In the genomic region with DNA sequence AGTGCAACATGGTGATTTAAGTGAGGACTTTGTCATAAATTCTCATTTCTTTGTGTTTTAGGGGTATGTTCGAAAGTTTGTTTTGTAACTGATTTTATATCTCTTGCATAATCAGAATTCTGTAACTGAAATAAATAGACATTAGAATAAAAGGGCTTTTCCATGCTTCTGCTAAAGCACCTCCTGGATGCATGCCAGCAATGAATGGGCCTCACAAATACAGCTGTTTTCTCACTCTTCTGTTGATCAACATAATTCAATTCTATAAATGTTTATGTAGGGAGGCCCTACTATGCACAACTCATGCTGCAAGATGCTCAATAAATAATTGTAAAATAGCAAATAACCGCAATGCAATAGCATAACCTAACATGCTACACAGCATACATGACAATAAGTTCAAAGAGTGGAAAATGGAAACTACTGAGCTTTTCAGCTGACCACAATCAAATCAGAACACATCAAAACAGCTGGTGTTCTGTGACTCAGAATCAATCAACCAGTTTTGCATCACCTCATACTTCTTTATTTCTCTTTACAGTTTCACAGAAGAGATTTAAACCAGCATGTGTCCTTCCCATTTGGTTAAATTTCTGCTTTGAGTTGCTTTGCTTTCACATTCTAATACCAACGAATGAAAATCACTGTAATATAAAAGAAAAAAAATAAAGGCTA, we compare ENCODE assay signal across 19 cellular contexts. TPM values are rescaled to one million over a fixed set of nuclear protein-coding genes. Genes with fewer than 3 reads are reported as not detected.
A peak's percentile ranks its signal among the peaks of the same experiment; 100 is the strongest.
DNase-seq lines count a peak whose midpoint lies in the region; ATAC-seq and TF ChIP-seq lines count a peak whose summit lies in the region.
"Had no signal": no experiment of that assay in that cellular context is flagged by ENCODE, and none has a peak within 500 bp of the region (broad histone marks: within the 10 kb centered on the region; RNA-seq: fewer than 3 reads in every experiment).

No MANE protein-coding gene starts in this region.

- no peaks in the 10 kb centered on the region for H3K9me3 ChIP-seq in OCI-LY3 (ENCODE audit: insufficient read depth, low read length)
- H3K9me3 ChIP-seq: A549 had no signal

- no peaks in the 10 kb centered on the region for H3K27me3 ChIP-seq in OCI-LY3 (ENCODE audit: low read depth, low read length)

- TF ChIP-seq CTCF in OCI-LY3 (IDR thresholded peaks at IDR 0.05; ENCODE audit: low read depth, low read length) (no peak), Calu3 (IDR thresholded peaks at IDR 0.05; ENCODE audit: unreplicated experiment) (no peak)

- intact Hi-C loops in Calu3 (cut with micrococcal nuclease; ENCODE audit: unreplicated experiment): no loop called here

- no peak overlapping the region for H3K27ac Mint-ChIP-seq in Calu3 (ENCODE audit: unreplicated experiment)

- no peak overlapping the region for H3K4me3 Mint-ChIP-seq in Calu3 (ENCODE audit: low read depth, unreplicated experiment)

- 0 out of 2 replicates have a peak overlapping the region, but pooled peaks have one; percentile 2 for H3K27ac ChIP-seq in OCI-LY3 (ENCODE audit: low read length)
- H3K27ac ChIP-seq: A549, C4-2B, GM23248, PC-9, SK-N-MC had no signal

- H3K9me3 Mint-ChIP-seq in Calu3 (ENCODE audit: low read depth, unreplicated experiment): no peaks in the 10 kb centered on the region

- peaks cover 25% of the 10 kb centered on the region for H3K4me1 ChIP-seq in OCI-LY3 (ENCODE audit: low read length)
- H3K4me1 ChIP-seq: A549 had no signal

- 0 out of 2 replicates have a peak overlapping the region, but pooled peaks have one; percentile 3 for H3K4me2 ChIP-seq in OCI-LY3 (ENCODE audit: low read length)
- H3K4me2 ChIP-seq: A549, PC-9 had no signal

- no peaks in the 10 kb centered on the region for H4K20me1 ChIP-seq in OCI-LY3 (ENCODE audit: insufficient read depth, low read length)

- no peak overlapping the region for H3K9ac ChIP-seq in OCI-LY3 (ENCODE audit: low read length)
- H3K9ac ChIP-seq: GM23248 had no signal

- no peaks in the 10 kb centered on the region for H3K36me3 Mint-ChIP-seq in Calu3 (ENCODE audit: insufficient read depth, unreplicated experiment)

- CTCF ChIA-PET in Calu3 (lab: Charles Lee): interaction anchor here (0.7 kb wide), 1 partner anchor 1127 kb away, joined by 4 read pairs; no protein-coding TSS in a partner anchor

- no peaks in the 10 kb centered on the region for H3K4me1 Mint-ChIP-seq in Calu3 (ENCODE audit: low read depth, unreplicated experiment)

- peaks cover 9% of the 10 kb centered on the region for H3K36me3 ChIP-seq in OCI-LY3 (replicated peaks; ENCODE audit: low read depth, low read length)

- H3K4me3 ChIP-seq in OCI-LY3 (ENCODE audit: low read length): no peak overlapping the region
- H3K4me3 ChIP-seq: A549, GM23248, PC-9, SK-N-MC had no signal

- ATAC-seq in GM18519 (IDR thresholded peaks at IDR 0.05; ENCODE audit: low FRiP score, unreplicated experiment): no peak
- ATAC-seq: A549, HCT116 had no signal

- H3K79me2 ChIP-seq in OCI-LY3 (ENCODE audit: low read length): no peaks in the 10 kb centered on the region

- DNase-seq in NCI-H510A treated with DMSO at 0.1 percent for 48 hours (lab: John Stamatoyannopoulos, UW) (peak; percentile 30), NCI-H510A (lab: John Stamatoyannopoulos, UW) (no peak), NCI-H1105 treated with DMSO at 0.1 percent for 48 hours (lab: John Stamatoyannopoulos, UW) (peak; percentile 63), Calu3 (no peak), NCI-H2107 (lab: John Stamatoyannopoulos, UW) (no peak)
- no peak for DNase-seq in activated naive CD4-positive, alpha-beta T cell treated with Interleukin-2 at 50 U/mL for 16 hours
- DNase-seq: DMS79, GM23248, MV-4-11, NCI-H187, NCI-H526, PC-9 had no signal

- H2AFZ ChIP-seq in OCI-LY3 (ENCODE audit: low read depth, low read length): no peak overlapping the region
- H2AFZ ChIP-seq: GM23248, PC-9 had no signal

- no TSS peak for BruUV-seq in Calu3 (replicated peaks; lab: Mats Ljungman, UMichigan)

- H3K27me3 Mint-ChIP-seq in Calu3 (ENCODE audit: unreplicated experiment): no peaks in the 10 kb centered on the region

RNA-seq across cellular contexts. Expression of a gene that starts 11.0 kb away (rescaled TPM):
- total RNA-seq in Calu3 (2022): not detected in 2 replicates
- total RNA-seq: G401, GM23248, PC-9 had no signal

Comparison
In these comparisons a context has a peak if more than half of its experiments do, and no peak if none do; other contexts are left out.
1. DNase-seq: peak in NCI-H510A treated with DMSO at 0.1 percent for 48 hours (single experiment) and NCI-H1105 treated with DMSO at 0.1 percent for 48 hours (single experiment); none in NCI-H510A (single experiment), Calu3 (single experiment), activated naive CD4-positive, alpha-beta T cell treated with Interleukin-2 at 50 U/mL for 16 hours (single experiment) and NCI-H2107 (single experiment).